Comparison of ENCODE assay signal across 8 cellular contexts in the genomic region with DNA sequence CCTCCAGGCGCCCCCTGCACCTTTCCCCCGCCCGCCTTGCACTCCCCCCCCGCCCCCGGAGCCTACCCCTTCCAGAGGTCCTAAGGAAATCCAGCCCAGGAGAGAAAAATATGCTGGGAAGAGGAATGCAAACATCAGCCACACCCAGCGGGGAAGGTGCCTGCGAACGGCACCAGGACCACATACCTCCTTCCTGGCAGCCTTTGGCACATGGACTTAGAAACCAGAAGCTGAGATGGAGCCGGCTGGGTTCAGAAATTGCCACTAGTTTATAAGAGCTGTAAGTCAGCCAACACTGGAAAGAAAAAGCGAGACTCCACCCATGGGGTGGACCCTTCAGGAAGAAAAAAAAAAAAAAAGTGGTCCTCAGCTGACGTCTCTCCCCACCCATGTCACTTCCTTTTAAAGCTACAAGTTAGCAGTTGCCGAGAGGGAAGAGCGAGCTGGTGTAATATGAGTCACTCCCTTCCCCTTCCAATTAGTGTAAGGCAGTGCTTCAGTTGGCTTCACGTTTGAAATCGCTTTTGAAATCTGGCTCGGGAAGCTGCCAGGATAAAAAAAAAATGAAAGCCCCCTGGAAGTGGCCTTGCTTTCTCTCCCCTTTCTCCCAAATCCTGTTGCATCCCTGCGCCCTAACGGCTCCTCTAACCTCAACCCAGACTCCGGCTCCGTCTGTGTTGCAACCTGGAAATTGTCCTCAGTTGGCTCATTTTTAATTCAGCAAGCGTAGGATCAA. TPM values are rescaled to one million over a fixed set of nuclear protein-coding genes. Genes with fewer than 3 reads are reported as not detected.
DNase-seq lines count a peak whose midpoint lies in the region; ATAC-seq and TF ChIP-seq lines count a peak whose summit lies in the region.

A gene with protein sequence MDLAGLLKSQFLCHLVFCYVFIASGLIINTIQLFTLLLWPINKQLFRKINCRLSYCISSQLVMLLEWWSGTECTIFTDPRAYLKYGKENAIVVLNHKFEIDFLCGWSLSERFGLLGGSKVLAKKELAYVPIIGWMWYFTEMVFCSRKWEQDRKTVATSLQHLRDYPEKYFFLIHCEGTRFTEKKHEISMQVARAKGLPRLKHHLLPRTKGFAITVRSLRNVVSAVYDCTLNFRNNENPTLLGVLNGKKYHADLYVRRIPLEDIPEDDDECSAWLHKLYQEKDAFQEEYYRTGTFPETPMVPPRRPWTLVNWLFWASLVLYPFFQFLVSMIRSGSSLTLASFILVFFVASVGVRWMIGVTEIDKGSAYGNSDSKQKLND (minus strand): TSS at position 310 of the 736 bp plus-strand sequence. CDS start 41,848 bp downstream, outside the sequence.

- DNase-seq in GM10248 (ENCODE audit: extremely low spot score) (peak; percentile 89), HFFc6 (peak; percentile 95), NCI-H1048 (lab: John Stamatoyannopoulos, UW) (peak; percentile 71), SKM-1 (lab: John Stamatoyannopoulos, UW; ENCODE audit: unreplicated experiment) (peak; percentile 92), head of caudate nucleus (peak in 41 of 42 donors; percentile 17 to 90 (median 67)), ovary (peak; percentile 55 to 76 (median 58)), transverse colon (peak; percentile 70)
- peak; percentile 51 for DNase-seq in activated naive CD8-positive, alpha-beta T cell treated with anti-CD3 and anti-CD28 coated beads, Interleukin-2, amount 10 ng/mL, durations not matched to agents 7 days and 5 days

- peaks cover 5% of the 10 kb centered on the region; the same call in 1 of the 2 replicates for H3K36me3 Mint-ChIP-seq in HFFc6 (ENCODE audit: low read depth)
- no peaks in the 10 kb centered on the region for H3K36me3 Mint-ChIP-seq in activated naive CD8-positive, alpha-beta T cell treated with anti-CD3 and anti-CD28 coated beads, Interleukin-2, amount 10 ng/mL, durations not matched to agents 7 days and 5 days

- TF ChIP-seq CTCF in GM10248 (IDR thresholded peaks at IDR 0.05; ENCODE audit: control extremely low read depth, extremely low read depth, low read depth, missing control alignments): no peak
- TF ChIP-seq CTCF in HFFc6 (IDR thresholded peaks at IDR 0.05): no peak
- TF ChIP-seq CTCF in ovary (IDR thresholded peaks at IDR 0.05): no peak
- no peak for TF ChIP-seq CTCF in transverse colon (IDR thresholded peaks at IDR 0.05)

- POLR2A ChIA-PET in GM10248 (lab: Yijun Ruan, JAX): interaction anchor here (0.6 to 1.0 kb wide), 5 partner anchors 12 to 1336 kb away, joined by 3 to 5 read pairs (median 3); no protein-coding TSS in a partner anchor
- POLR2A ChIA-PET in activated naive CD8-positive, alpha-beta T cell treated with anti-CD3 and anti-CD28 coated beads, Interleukin-2, amount 10 ng/mL, durations not matched to agents 7 days and 5 days (lab: Charles Lee): interaction anchor here (0.5 to 2.0 kb wide), 5 partner anchors 48 to 1466 kb away, joined by 3 to 6 read pairs (median 5); partner anchors contain the start of gene MAP3K4

- peaks cover 4% of the 10 kb centered on the region; the same call in 1 of the 2 replicates for H3K27me3 Mint-ChIP-seq in HFFc6 (ENCODE audit: insufficient read depth)
- peaks cover 5% of the 10 kb centered on the region for H3K27me3 Mint-ChIP-seq in activated naive CD8-positive, alpha-beta T cell treated with anti-CD3 and anti-CD28 coated beads, Interleukin-2, amount 10 ng/mL, durations not matched to agents 7 days and 5 days

- H3K4me1 ChIP-seq in ovary (ENCODE audit: insufficient read depth): peaks cover 2% of the 10 kb centered on the region
- H3K4me1 ChIP-seq in transverse colon: peaks cover 3 to 35% (median 9%) of the 10 kb centered on the region in 4 donors

- in situ Hi-C loops in transverse colon (cut with MboI; ENCODE audit: low pct_ligation_motif_present in 1 of 4, low pct_unique_long_range_greater_than_20kb in 1 of 4, low sequenced_read_pairs in 3 of 4): no loop called here

- TF ChIP-seq EP300 in ovary (IDR thresholded peaks at IDR 0.05) (no peak), transverse colon (IDR thresholded peaks at IDR 0.05; ENCODE audit: low read depth) (no peak)

- H3K4me3 Mint-ChIP-seq in HFFc6: peak within 1 kb of the TSS; percentile 97
- H3K4me3 Mint-ChIP-seq in activated naive CD8-positive, alpha-beta T cell treated with anti-CD3 and anti-CD28 coated beads, Interleukin-2, amount 10 ng/mL, durations not matched to agents 7 days and 5 days: peak within 1 kb of the TSS; percentile 91

- WGBS in ovary, 3 donors: 0 to 1% (median 0%) methylated on average over 18 to 21 of the region's 21 CpGs
- WGBS in transverse colon (ENCODE audit: low coverage in 1 of 2), 2 donors: 0 to 2% methylated on average over 4 to 21 of the region's 21 CpGs

- H3K36me3 ChIP-seq in ovary (no peaks in the 10 kb centered on the region), transverse colon (no peaks in the 10 kb centered on the region)

- H3K27me3 ChIP-seq in ovary (no peaks in the 10 kb centered on the region), transverse colon (no peaks in the 10 kb centered on the region)

- ATAC-seq in activated naive CD8-positive, alpha-beta T cell treated with anti-CD3 and anti-CD28 coated beads, Interleukin-2, amount 10 ng/mL, durations not matched to agents 7 days and 5 days (ENCODE audit: low read depth): peak; percentile 95

- H3K4me1 Mint-ChIP-seq in HFFc6 (ENCODE audit: low read depth): peaks cover 33% of the 10 kb centered on the region
- peaks cover 14% of the 10 kb centered on the region for H3K4me1 Mint-ChIP-seq in activated naive CD8-positive, alpha-beta T cell treated with anti-CD3 and anti-CD28 coated beads, Interleukin-2, amount 10 ng/mL, durations not matched to agents 7 days and 5 days

- no peaks in the 10 kb centered on the region for H3K9me3 ChIP-seq in ovary
- no peaks in the 10 kb centered on the region for H3K9me3 ChIP-seq in transverse colon

- TF ChIP-seq POLR2A in ovary (IDR thresholded peaks at IDR 0.05): no peak
- peak; percentile 41 for TF ChIP-seq POLR2A in transverse colon (IDR thresholded peaks at IDR 0.05)

- H3K4me3 ChIP-seq in ovary (peak within 1 kb of the TSS; percentile 62), transverse colon (peak within 1 kb of the TSS; percentile 44 to 69 (median 50))

- peak within 1 kb of the TSS; percentile 95 for H3K27ac Mint-ChIP-seq in HFFc6
- H3K27ac Mint-ChIP-seq in activated naive CD8-positive, alpha-beta T cell treated with anti-CD3 and anti-CD28 coated beads, Interleukin-2, amount 10 ng/mL, durations not matched to agents 7 days and 5 days: peak within 1 kb of the TSS; percentile 96

- no peaks in the 10 kb centered on the region for H3K9me3 Mint-ChIP-seq in HFFc6
- no peaks in the 10 kb centered on the region for H3K9me3 Mint-ChIP-seq in activated naive CD8-positive, alpha-beta T cell treated with anti-CD3 and anti-CD28 coated beads, Interleukin-2, amount 10 ng/mL, durations not matched to agents 7 days and 5 days

- CTCF ChIA-PET in GM10248 (lab: Yijun Ruan, JAX): interaction anchor here (0.7 to 1.6 kb wide), 5 partner anchors 9 to 343 kb away, joined by 3 read pairs; no protein-coding TSS in a partner anchor

- H3K27ac ChIP-seq in ovary (peak within 1 kb of the TSS in 1 of 2 donors; percentile 36), transverse colon (peak within 1 kb of the TSS; percentile 72 to 79 (median 75))

- intact Hi-C loops in head of caudate nucleus (cut with DNase I): no loop called here
- intact Hi-C loops in ovary (cut with DNase I): no loop called here
- intact Hi-C loops in transverse colon (cut with DNase I; ENCODE audit: low total_unique reads): no loop called here

RNA-seq across cellular contexts. Expression of the gene that starts here (rescaled TPM):
- 1 to 10 TPM; 2.3 to 4.0 (median 2.7) TPM for total RNA-seq in HFFc6 (2021; fragmentation: NEBNext Ultra II Directional; extraction: Animal tissue kit (Norgen Biotek cat#: 25700))
- 1 to 10 TPM; 2.7 to 4.9 TPM for total RNA-seq in activated naive CD8-positive, alpha-beta T cell treated with anti-CD3 and anti-CD28 coated beads, Interleukin-2, amount 10 ng/mL, durations not matched to agents 7 days and 5 days
- 10 to 100 TPM in 4 of 7 donors, 1 to 10 TPM in 3; 7.0 to 13.7 (median 10.5) TPM for total RNA-seq in ovary
- polyA plus RNA-seq in ovary: 1 to 10 TPM; 4.4 to 8.9 TPM
- 1 to 10 TPM; 2.2 to 6.4 (median 4.4) TPM for total RNA-seq in transverse colon
